9 cellular contexts compared by ENCODE assay signal in the genomic region with DNA sequence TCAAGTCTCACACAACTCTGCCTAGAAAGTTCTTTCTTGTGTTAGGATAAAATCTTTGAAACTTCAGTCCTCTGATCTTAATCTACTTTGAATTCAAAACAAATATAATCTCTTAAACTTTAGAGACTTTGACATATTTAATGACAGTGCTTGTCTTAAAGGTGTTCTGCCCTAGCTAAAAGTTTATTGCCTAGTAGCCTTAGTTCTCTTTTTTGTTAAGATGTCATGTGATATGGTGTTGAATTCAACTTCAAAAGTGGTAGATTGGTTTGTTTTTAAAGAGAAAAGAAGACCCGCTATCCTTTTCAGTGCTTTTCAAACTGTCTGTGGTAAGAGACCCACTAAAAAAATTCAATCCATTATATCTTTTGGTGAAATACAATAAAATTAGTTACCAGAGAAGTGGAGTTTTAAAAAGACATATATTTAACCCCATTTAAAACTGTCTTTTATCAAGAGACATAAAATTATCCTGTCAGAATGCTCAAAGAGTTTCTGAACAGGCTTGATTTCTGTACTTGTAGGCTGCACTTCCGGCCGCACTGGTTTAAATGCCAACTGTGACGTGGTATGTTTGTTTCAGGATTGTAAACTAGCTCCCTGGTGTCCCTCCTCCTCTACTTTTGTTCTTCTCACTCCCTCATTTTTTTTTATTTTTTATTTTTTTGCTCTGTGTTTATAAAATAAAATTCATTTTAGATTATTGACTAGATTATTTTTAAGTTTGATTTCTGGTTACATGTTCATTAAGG.
DNase-seq lines count a peak whose midpoint lies in the region; ATAC-seq, FAIRE-seq and TF ChIP-seq lines count a peak whose summit lies in the region.
"Had no signal": no experiment of that assay in that cellular context is flagged by ENCODE, and none has a peak within 500 bp of the region (broad histone marks: within the 10 kb centered on the region; RNA-seq: fewer than 3 reads in every experiment).

No MANE protein-coding gene starts in this region.

- H3K4me1 ChIP-seq in kidney (ENCODE audit: control insufficient read depth in 1 of 2, insufficient read depth in 1 of 2, low read depth in 1 of 2, low read length in 2 of 2), result no peaks in the 10 kb centered on the region
- H3K4me1 ChIP-seq in subcutaneous abdominal adipose tissue (ENCODE audit: control insufficient read depth in 5 of 5, insufficient read depth in 5 of 5, low read length in 5 of 5), result peaks cover 0 to 50% (median 34%) of the 10 kb centered on the region in 5 donors
- peaks cover 7% of the 10 kb centered on the region; the same call in 1 of the 2 replicates for H3K4me1 ChIP-seq in SJCRH30

- peak; percentile 95 for FAIRE-seq in kidney (lab: Jason Lieb, UNC)

- DNase-seq in LoVo (ENCODE audit: low spot score) (peak; percentile 59), kidney (peak; percentile 78), SJCRH30 (no peak), NCI-H1436 (lab: John Stamatoyannopoulos, UW) (no peak)
- DNase-seq in stimulated activated effector memory CD8-positive, alpha-beta T cell treated with anti-CD3 and anti-CD28 coated beads, Interleukin-12 subunit alpha, Interleukin-12 subunit beta, amount 100 ng/mL, for 72 hours (ENCODE audit: low spot score in 2 of 2), result no peak
- DNase-seq: NCI-H345; stimulated activated CD4-positive, alpha-beta T cell treated with anti-CD3 and anti-CD28 coated beads, Interleukin-4, amount 100 ng/mL, for 4 hours had no signal

- H3K27ac ChIP-seq in kidney (ENCODE audit: low read depth in 2 of 2, low read length in 2 of 2), result peak overlapping the region in 1 of 2 donors; percentile 23
- H3K27ac ChIP-seq in subcutaneous abdominal adipose tissue (ENCODE audit: low read depth, low read length), result peak overlapping the region; percentile 68
- H3K27ac ChIP-seq in SJCRH30, result no peak overlapping the region

- H3K9me3 Mint-ChIP-seq in brain, result peaks cover 0 to 15% (median 3%) of the 10 kb centered on the region in 5 experiments
- no peaks in the 10 kb centered on the region for H3K9me3 Mint-ChIP-seq in stimulated activated effector memory CD8-positive, alpha-beta T cell treated with anti-CD3 and anti-CD28 coated beads, Interleukin-12 subunit alpha, Interleukin-12 subunit beta, amount 100 ng/mL, for 72 hours

- H3K27ac Mint-ChIP-seq in brain, result peak overlapping the region in 3 of 5 experiments; percentile 2 to 84 (median 76)
- H3K27ac Mint-ChIP-seq in stimulated activated effector memory CD8-positive, alpha-beta T cell treated with anti-CD3 and anti-CD28 coated beads, Interleukin-12 subunit alpha, Interleukin-12 subunit beta, amount 100 ng/mL, for 72 hours, result no peak overlapping the region

- no peak overlapping the region for H3K9ac ChIP-seq in kidney (ENCODE audit: low read length in 2 of 2)
- no peak overlapping the region for H3K9ac ChIP-seq in subcutaneous abdominal adipose tissue (ENCODE audit: low read length in 5 of 5)

- H3K36me3 ChIP-seq in kidney (ENCODE audit: control insufficient read depth in 1 of 2, insufficient read depth in 2 of 2, low read length in 2 of 2) (no peaks in the 10 kb centered on the region), subcutaneous abdominal adipose tissue (ENCODE audit: control insufficient read depth in 5 of 5, insufficient read depth in 5 of 5, low read length in 5 of 5) (no peaks in the 10 kb centered on the region), SJCRH30 (peaks cover 9% of the 10 kb centered on the region)

- peaks cover 95% of the 10 kb centered on the region for H3K36me3 Mint-ChIP-seq in brain
- H3K36me3 Mint-ChIP-seq in stimulated activated effector memory CD8-positive, alpha-beta T cell treated with anti-CD3 and anti-CD28 coated beads, Interleukin-12 subunit alpha, Interleukin-12 subunit beta, amount 100 ng/mL, for 72 hours, result no peaks in the 10 kb centered on the region

- peaks cover 3% of the 10 kb centered on the region for H3K27me3 Mint-ChIP-seq in brain

- peak overlapping the region in 2 of 5 experiments; percentile 55 to 56 for H3K4me3 Mint-ChIP-seq in brain
- H3K4me3 Mint-ChIP-seq in stimulated activated effector memory CD8-positive, alpha-beta T cell treated with anti-CD3 and anti-CD28 coated beads, Interleukin-12 subunit alpha, Interleukin-12 subunit beta, amount 100 ng/mL, for 72 hours, result no peak overlapping the region

- H3K9me3 ChIP-seq in kidney (ENCODE audit: control insufficient read depth in 1 of 2, low read length in 2 of 2) (no peaks in the 10 kb centered on the region), subcutaneous abdominal adipose tissue (ENCODE audit: control insufficient read depth in 5 of 5, low read length in 5 of 5) (no peaks in the 10 kb centered on the region), SJCRH30 (replicated peaks) (no peaks in the 10 kb centered on the region)

- TF ChIP-seq CTCF in brain (conservative IDR thresholded peaks at IDR 0.05) (no peak), kidney (IDR thresholded peaks at IDR 0.05; ENCODE audit: borderline replicate concordance, extremely low read depth, insufficient read depth) (no peak)

- no peak for ATAC-seq in stimulated activated effector memory CD8-positive, alpha-beta T cell treated with anti-CD3 and anti-CD28 coated beads, Interleukin-12 subunit alpha, Interleukin-12 subunit beta, amount 100 ng/mL, for 72 hours

- H3K4me1 Mint-ChIP-seq in brain, result peaks cover 97% of the 10 kb centered on the region
- peaks cover 53% of the 10 kb centered on the region for H3K4me1 Mint-ChIP-seq in stimulated activated effector memory CD8-positive, alpha-beta T cell treated with anti-CD3 and anti-CD28 coated beads, Interleukin-12 subunit alpha, Interleukin-12 subunit beta, amount 100 ng/mL, for 72 hours

- H3K4me3 ChIP-seq in kidney (ENCODE audit: low read length in 2 of 2) (no peak overlapping the region), subcutaneous abdominal adipose tissue (ENCODE audit: low read depth in 1 of 5, low read length in 5 of 5) (no peak overlapping the region), SJCRH30 (no peak overlapping the region)

- H3K27me3 ChIP-seq in subcutaneous abdominal adipose tissue (ENCODE audit: control insufficient read depth in 5 of 5, insufficient read depth in 4 of 5, low read length in 5 of 5) (no peaks in the 10 kb centered on the region), SJCRH30 (no peaks in the 10 kb centered on the region)

- intact Hi-C loops in kidney (cut with DNase I), result no loop called here

Comparison
In these comparisons a context has a peak if more than half of its experiments do, and no peak if none do; other contexts are left out.
1. DNase-seq: peak in LoVo (single experiment) and kidney (single experiment); none in stimulated activated effector memory CD8-positive, alpha-beta T cell treated with anti-CD3 and anti-CD28 coated beads, Interleukin-12 subunit alpha, Interleukin-12 subunit beta, amount 100 ng/mL, for 72 hours (0 of 2), SJCRH30 (0 of 2) and NCI-H1436 (single experiment).